12 cellular contexts compared by ENCODE assay signal in genomic region chr10:24603333-24603732, GRCh38.
DNase-seq lines count a peak whose midpoint lies in the region; ATAC-seq and TF ChIP-seq lines count a peak whose summit lies in the region.
"Had no signal": no experiment of that assay in that cellular context is flagged by ENCODE, and none has a peak within 500 bp of the region (broad histone marks: within the 10 kb centered on the region; RNA-seq: fewer than 3 reads in every experiment).

No MANE protein-coding gene starts in this region.

- TF ChIP-seq CTCF in SK-N-SH (IDR thresholded peaks at IDR 0.05) (no peak), endodermal cell (conservative IDR thresholded peaks at IDR 0.05) (no peak), ovary (IDR thresholded peaks at IDR 0.05) (no peak)

- no peaks in the 10 kb centered on the region for H3K9me2 ChIP-seq in SK-N-SH

- peak; percentile 39 to 48 for ATAC-seq in stimulated activated naive B cell treated with anti-CD40 and anti-IgM and Interleukin-4, amounts not matched to agents 10 μg/mL and 1 μg/mL and 100 μg/mL, for 72 hours (replicated peaks)
- no peak for ATAC-seq in GM21619 (IDR thresholded peaks at IDR 0.05; ENCODE audit: unreplicated experiment)
- no peak for ATAC-seq in GM21528 (IDR thresholded peaks at IDR 0.05; ENCODE audit: low FRiP score, unreplicated experiment)
- ATAC-seq: WTC11 had no signal

- TF ChIP-seq RAD21 in SK-N-SH (IDR thresholded peaks at IDR 0.05; ENCODE audit: low read length) = no peak

- POLR2A ChIA-PET in SK-N-SH (lab: Yijun Ruan, JAX) = no interaction called here

- TF ChIP-seq EP300 in SK-N-SH (IDR thresholded peaks at IDR 0.05; ENCODE audit: borderline replicate concordance in 1 of 2, low read depth in 1 of 2, low read length in 1 of 2) = no peak
- TF ChIP-seq EP300 in ovary (IDR thresholded peaks at IDR 0.05) = no peak

- TF ChIP-seq POLR2A in ovary (IDR thresholded peaks at IDR 0.05) = no peak

- no peaks in the 10 kb centered on the region; a peak in 2 of 4 replicates for H3K4me1 ChIP-seq in SK-N-SH (ENCODE audit: control insufficient read depth in 1 of 2, insufficient read depth in 2 of 2, low read depth in 1 of 2, low read length in 1 of 2)
- peaks cover 4% of the 10 kb centered on the region for H3K4me1 ChIP-seq in endodermal cell (ENCODE audit: control insufficient read depth, insufficient read depth, low read length)
- no peaks in the 10 kb centered on the region for H3K4me1 ChIP-seq in ovary (ENCODE audit: insufficient read depth)

- H2AFZ ChIP-seq in SK-N-SH (ENCODE audit: low read depth) = no peak overlapping the region

- H3K36me3 Mint-ChIP-seq in activated T-cell treated with anti-CD3 and anti-CD28 coated beads, Interleukin-2, amount 50 U/mL, for 24 hours (ENCODE audit: low read depth) = peaks cover 44% of the 10 kb centered on the region
- H3K36me3 Mint-ChIP-seq in endodermal cell (ENCODE audit: low read depth) = peaks cover 42% of the 10 kb centered on the region
- peaks cover 6 to 20% of the 10 kb centered on the region in 2 donors for H3K36me3 Mint-ChIP-seq in stimulated activated naive B cell treated with anti-CD40 and anti-IgM and Interleukin-4, amounts not matched to agents 10 μg/mL and 1 μg/mL and 100 μg/mL, for 72 hours

- H3K4me3 ChIP-seq in SK-N-SH (ENCODE audit: low read depth in 2 of 2, low read length in 1 of 2) (no peak overlapping the region), endodermal cell (ENCODE audit: low read length) (no peak overlapping the region), ovary (no peak overlapping the region)

- H3K9ac ChIP-seq in SK-N-SH = no peak overlapping the region; the same call in 1 of the 2 replicates
- H3K9ac ChIP-seq in endodermal cell (ENCODE audit: extremely low read depth, low read length, poor library complexity, severe bottlenecking) = no peak overlapping the region

- H3K27ac ChIP-seq in SK-N-SH (ENCODE audit: low read depth in 2 of 2, low read length in 1 of 2) (peak overlapping the region in 1 of 2 experiments; percentile 70; a peak in 2 of 4 replicates), endodermal cell (ENCODE audit: low read depth, low read length) (no peak overlapping the region), ovary (no peak overlapping the region)

- H3K4me2 ChIP-seq in SK-N-SH = peak overlapping the region; percentile 4; the same call in 1 of the 2 replicates

- CTCF ChIA-PET in SK-N-SH (lab: Yijun Ruan, JAX) = no interaction called here

- peaks cover 27% of the 10 kb centered on the region for H3K4me1 Mint-ChIP-seq in activated T-cell treated with anti-CD3 and anti-CD28 coated beads, Interleukin-2, amount 50 U/mL, for 24 hours (ENCODE audit: low read depth)
- H3K4me1 Mint-ChIP-seq in endodermal cell = peaks cover 20% of the 10 kb centered on the region
- H3K4me1 Mint-ChIP-seq in stimulated activated naive B cell treated with anti-CD40 and anti-IgM and Interleukin-4, amounts not matched to agents 10 μg/mL and 1 μg/mL and 100 μg/mL, for 72 hours = peaks cover 0 to 2% of the 10 kb centered on the region in 2 donors
- H3K4me1 Mint-ChIP-seq: naive B cell had no signal

- no peaks in the 10 kb centered on the region for H3K27me3 Mint-ChIP-seq in activated T-cell treated with anti-CD3 and anti-CD28 coated beads, Interleukin-2, amount 50 U/mL, for 24 hours
- H3K27me3 Mint-ChIP-seq in endodermal cell (ENCODE audit: insufficient read depth) = no peaks in the 10 kb centered on the region
- no peaks in the 10 kb centered on the region for H3K27me3 Mint-ChIP-seq in stimulated activated naive B cell treated with anti-CD40 and anti-IgM and Interleukin-4, amounts not matched to agents 10 μg/mL and 1 μg/mL and 100 μg/mL, for 72 hours
- H3K27me3 Mint-ChIP-seq: naive B cell had no signal

- intact Hi-C loops in ovary (cut with DNase I) = no loop called here

- no peaks in the 10 kb centered on the region for H3K9me3 Mint-ChIP-seq in activated T-cell treated with anti-CD3 and anti-CD28 coated beads, Interleukin-2, amount 50 U/mL, for 24 hours
- no peaks in the 10 kb centered on the region for H3K9me3 Mint-ChIP-seq in endodermal cell
- no peaks in the 10 kb centered on the region for H3K9me3 Mint-ChIP-seq in stimulated activated naive B cell treated with anti-CD40 and anti-IgM and Interleukin-4, amounts not matched to agents 10 μg/mL and 1 μg/mL and 100 μg/mL, for 72 hours
- H3K9me3 Mint-ChIP-seq: naive B cell, WTC11 had no signal

- H4K20me1 ChIP-seq in SK-N-SH (ENCODE audit: insufficient read depth) = no peaks in the 10 kb centered on the region

- H3F3A ChIP-seq in SK-N-SH (replicated peaks; ENCODE audit: insufficient read depth) = peaks cover 8% of the 10 kb centered on the region

- peaks cover 8% of the 10 kb centered on the region; the same call in 1 of the 2 replicates for H3K79me2 ChIP-seq in SK-N-SH (ENCODE audit: insufficient read depth)

- WGBS in SK-N-SH (ENCODE audit: low lambda C conversion rate) = 13% methylated on average over 2 of the region's 2 CpGs
- WGBS in endodermal cell (ENCODE audit: insufficient coverage in 1 of 2, insufficient read length in 1 of 2), 2 experiments = 97 to 100% methylated on average over 2 of the region's 2 CpGs
- WGBS in ovary, 3 donors = 68 to 71% (median 69%) methylated on average over 2 of the region's 2 CpGs

- no peak for DNase-seq in activated T-cell treated with anti-CD3 and anti-CD28 coated beads, Interleukin-2, amount 50 U/mL, for 24 hours
- DNase-seq in activated T-cell treated with anti-CD3 and anti-CD28 coated beads, Interleukin-2, amount 50 U/mL, for 1 hour = no peak
- DNase-seq in SK-N-SH = no peak
- DNase-seq in endodermal cell = no peak
- DNase-seq in stimulated activated naive B cell treated with anti-CD40 and anti-IgM and Interleukin-4, amounts not matched to agents 10 μg/mL and 1 μg/mL and 100 μg/mL, for 72 hours = no peak
- no peak for DNase-seq in ovary
- DNase-seq: central memory CD4-positive, alpha-beta T cell; hypothalamus; naive B cell had no signal

- H3K36me3 ChIP-seq in SK-N-SH (replicated peaks in 1 of 2; ENCODE audit: control insufficient read depth in 1 of 2, insufficient read depth in 2 of 2, low read length in 1 of 2) = peaks cover 49 to 65% of the 10 kb centered on the region in 2 experiments
- peaks cover 66% of the 10 kb centered on the region for H3K36me3 ChIP-seq in endodermal cell (ENCODE audit: control insufficient read depth, insufficient read depth, low read length)
- no peaks in the 10 kb centered on the region for H3K36me3 ChIP-seq in ovary

- H3K4me3 Mint-ChIP-seq in activated T-cell treated with anti-CD3 and anti-CD28 coated beads, Interleukin-2, amount 50 U/mL, for 24 hours = peak overlapping the region; percentile 23
- H3K4me3 Mint-ChIP-seq in endodermal cell = no peak overlapping the region
- no peak overlapping the region for H3K4me3 Mint-ChIP-seq in stimulated activated naive B cell treated with anti-CD40 and anti-IgM and Interleukin-4, amounts not matched to agents 10 μg/mL and 1 μg/mL and 100 μg/mL, for 72 hours
- H3K4me3 Mint-ChIP-seq: naive B cell, WTC11 had no signal

- H3K9me3 ChIP-seq in SK-N-SH (no peaks in the 10 kb centered on the region), endodermal cell (ENCODE audit: control insufficient read depth, low read length) (no peaks in the 10 kb centered on the region), ovary (no peaks in the 10 kb centered on the region)

- H3K27ac Mint-ChIP-seq in activated T-cell treated with anti-CD3 and anti-CD28 coated beads, Interleukin-2, amount 50 U/mL, for 24 hours = peak overlapping the region; percentile 85
- peak overlapping the region; percentile 37 for H3K27ac Mint-ChIP-seq in endodermal cell
- H3K27ac Mint-ChIP-seq in stimulated activated naive B cell treated with anti-CD40 and anti-IgM and Interleukin-4, amounts not matched to agents 10 μg/mL and 1 μg/mL and 100 μg/mL, for 72 hours = no peak overlapping the region
- H3K27ac Mint-ChIP-seq: naive B cell, WTC11 had no signal

- H3K27me3 ChIP-seq in SK-N-SH (ENCODE audit: insufficient read depth) (no peaks in the 10 kb centered on the region), endodermal cell (ENCODE audit: control insufficient read depth, insufficient read depth, low read length, poor library complexity, severe bottlenecking) (no peaks in the 10 kb centered on the region), ovary (no peaks in the 10 kb centered on the region)

TF ChIP-seq in SK-N-SH, 30 proteins besides CTCF, POLR2A, EP300 and RAD21 (continues in another document):
- no peak for TF ChIP-seq CHD2 (IDR thresholded peaks at IDR 0.05; ENCODE audit: low read length, partially characterized antibody)
- TF ChIP-seq FOSL2 (IDR thresholded peaks at IDR 0.05; ENCODE audit: borderline replicate concordance, low read depth) = peak; percentile 72; the same call in 1 of the 2 replicates
- TF ChIP-seq GATA2 (CRISPR knock-in tag; IDR thresholded peaks at IDR 0.05) = no peak
- TF ChIP-seq JUND (IDR thresholded peaks at IDR 0.05) = peak; percentile 28; the same call in 1 of the 2 replicates
- TF ChIP-seq NFIC (IDR thresholded peaks at IDR 0.05; ENCODE audit: borderline replicate concordance) = no peak
- TF ChIP-seq YY1 (IDR thresholded peaks at IDR 0.05; ENCODE audit: low read depth) = no peak
- no peak for TF ChIP-seq TAF1 (IDR thresholded peaks at IDR 0.05; ENCODE audit: borderline replicate concordance, low read depth, low read length)
- no peak for TF ChIP-seq EZH2phosphoT487 (IDR thresholded peaks at IDR 0.05; ENCODE audit: borderline replicate concordance, low read depth)
- TF ChIP-seq, protein P1, sequence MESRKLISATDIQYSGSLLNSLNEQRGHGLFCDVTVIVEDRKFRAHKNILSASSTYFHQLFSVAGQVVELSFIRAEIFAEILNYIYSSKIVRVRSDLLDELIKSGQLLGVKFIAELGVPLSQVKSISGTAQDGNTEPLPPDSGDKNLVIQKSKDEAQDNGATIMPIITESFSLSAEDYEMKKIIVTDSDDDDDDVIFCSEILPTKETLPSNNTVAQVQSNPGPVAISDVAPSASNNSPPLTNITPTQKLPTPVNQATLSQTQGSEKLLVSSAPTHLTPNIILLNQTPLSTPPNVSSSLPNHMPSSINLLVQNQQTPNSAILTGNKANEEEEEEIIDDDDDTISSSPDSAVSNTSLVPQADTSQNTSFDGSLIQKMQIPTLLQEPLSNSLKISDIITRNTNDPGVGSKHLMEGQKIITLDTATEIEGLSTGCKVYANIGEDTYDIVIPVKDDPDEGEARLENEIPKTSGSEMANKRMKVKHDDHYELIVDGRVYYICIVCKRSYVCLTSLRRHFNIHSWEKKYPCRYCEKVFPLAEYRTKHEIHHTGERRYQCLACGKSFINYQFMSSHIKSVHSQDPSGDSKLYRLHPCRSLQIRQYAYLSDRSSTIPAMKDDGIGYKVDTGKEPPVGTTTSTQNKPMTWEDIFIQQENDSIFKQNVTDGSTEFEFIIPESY (IDR thresholded peaks at IDR 0.05; ENCODE audit: borderline replicate concordance, low read depth) = no peak
- no peak for TF ChIP-seq RFX5 (IDR thresholded peaks at IDR 0.05; ENCODE audit: low read length)
- peak; percentile 16; the same call in 1 of the 2 replicates for TF ChIP-seq TCF12 (IDR thresholded peaks at IDR 0.05)
- TF ChIP-seq NRF1 (IDR thresholded peaks at IDR 0.05; ENCODE audit: low read depth, low read length) = no peak
- no peak for TF ChIP-seq ELF1 (IDR thresholded peaks at IDR 0.05)
- no peak for TF ChIP-seq FOXM1 (IDR thresholded peaks at IDR 0.05; ENCODE audit: low read depth)

Comparison
In these comparisons a context has a peak if more than half of its experiments do, and no peak if none do; other contexts are left out.
1. ATAC-seq: peak in stimulated activated naive B cell treated with anti-CD40 and anti-IgM and Interleukin-4, amounts not matched to agents 10 μg/mL and 1 μg/mL and 100 μg/mL, for 72 hours (2 of 2); none in GM21619 (single experiment) and GM21528 (single experiment).